In the genomic region with DNA sequence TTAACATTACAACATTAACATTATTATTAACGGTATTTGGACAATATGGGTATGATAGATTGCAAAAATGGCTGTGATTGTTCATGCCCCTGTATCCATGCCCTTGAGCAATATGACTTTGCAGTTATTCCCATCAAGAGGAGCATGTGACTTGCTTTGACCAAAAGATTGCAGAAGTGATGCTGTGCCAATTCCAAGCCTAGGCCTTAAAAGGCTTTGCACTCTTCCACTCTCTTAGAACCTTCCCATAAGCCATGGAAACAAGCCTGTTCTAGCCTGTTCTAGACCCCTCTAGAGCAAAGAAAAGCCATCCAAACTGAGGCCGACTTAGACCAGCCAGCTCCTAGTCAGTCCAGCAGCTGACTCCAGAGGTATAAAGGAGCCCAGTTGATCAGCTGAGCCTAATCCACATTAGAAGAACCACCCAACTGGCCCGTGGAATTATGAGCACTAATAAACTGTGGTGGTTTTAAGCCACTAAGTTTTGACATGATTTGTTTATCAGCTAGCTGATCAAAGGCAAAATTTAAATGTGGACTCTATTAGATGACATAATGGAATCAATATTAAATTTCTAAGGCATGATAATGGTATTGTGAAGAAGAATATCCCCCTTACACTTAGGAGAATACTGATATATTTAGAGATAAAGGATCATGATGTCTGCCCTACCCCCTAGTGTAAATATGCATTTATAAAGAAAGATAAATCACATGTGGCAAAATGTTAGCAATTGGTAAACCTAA, we compare ENCODE assay signal across 17 cellular contexts. TPM values are rescaled to one million over a fixed set of nuclear protein-coding genes. Genes with fewer than 3 reads are reported as not detected.
A peak's percentile ranks its signal among the peaks of the same experiment; 100 is the strongest.
DNase-seq lines count a peak whose midpoint lies in the region; ATAC-seq and TF ChIP-seq lines count a peak whose summit lies in the region.
"Had no signal": no experiment of that assay in that cellular context is flagged by ENCODE, and none has a peak within 500 bp of the region (broad histone marks: within the 10 kb centered on the region; RNA-seq: fewer than 3 reads in every experiment).

No MANE protein-coding gene starts in this region.

- H3K36me3 ChIP-seq in adrenal gland (replicated peaks in 1 of 2) = no peaks in the 10 kb centered on the region
- H3K36me3 ChIP-seq in gastroesophageal sphincter = no peaks in the 10 kb centered on the region

- 66 to 72% (median 70%) methylated on average over 3 of the region's 3 CpGs for WGBS in adrenal gland, 4 donors
- WGBS in gastroesophageal sphincter (ENCODE audit: low coverage in 1 of 2), 2 donors = 69 to 83% methylated on average over 2 of the region's 3 CpGs

- TF ChIP-seq POLR2A in adrenal gland (IDR thresholded peaks at IDR 0.05) = no peak
- no peak for TF ChIP-seq POLR2A in gastroesophageal sphincter (IDR thresholded peaks at IDR 0.05)

- H3K9me3 Mint-ChIP-seq in stimulated activated naive B cell treated with anti-CD40 and anti-IgM and Interleukin-4, amounts not matched to agents 10 μg/mL and 1 μg/mL and 100 μg/mL, for 72 hours = peaks cover 4 to 6% of the 10 kb centered on the region in 2 donors
- H3K9me3 Mint-ChIP-seq in WTC11 = no peaks in the 10 kb centered on the region
- H3K9me3 Mint-ChIP-seq: CD4-positive, CD25-positive, alpha-beta regulatory T cell; naive thymus-derived CD8-positive, alpha-beta T cell had no signal

- H3K4me1 ChIP-seq in adrenal gland (replicated peaks in 1 of 2) = peaks cover 26 to 38% of the 10 kb centered on the region in 2 donors
- peaks cover 0 to 45% (median 11%) of the 10 kb centered on the region in 3 donors for H3K4me1 ChIP-seq in gastroesophageal sphincter

- H3K27ac ChIP-seq in adrenal gland = peak overlapping the region in 3 of 5 donors; percentile 30 to 43 (median 39)
- H3K27ac ChIP-seq in gastroesophageal sphincter = peak overlapping the region in 1 of 4 donors; percentile 6
- H3K27ac ChIP-seq: PC-9 had no signal

- no peaks in the 10 kb centered on the region for H3K27me3 Mint-ChIP-seq in stimulated activated naive B cell treated with anti-CD40 and anti-IgM and Interleukin-4, amounts not matched to agents 10 μg/mL and 1 μg/mL and 100 μg/mL, for 72 hours
- no peaks in the 10 kb centered on the region; the same call in 1 of the 2 replicates for H3K27me3 Mint-ChIP-seq in WTC11 (ENCODE audit: low read depth)
- H3K27me3 Mint-ChIP-seq: CD4-positive, CD25-positive, alpha-beta regulatory T cell; naive thymus-derived CD8-positive, alpha-beta T cell had no signal

- peak overlapping the region; percentile 42 for H3K27ac Mint-ChIP-seq in stimulated activated naive B cell treated with anti-CD40 and anti-IgM and Interleukin-4, amounts not matched to agents 10 μg/mL and 1 μg/mL and 100 μg/mL, for 72 hours
- no peak overlapping the region for H3K27ac Mint-ChIP-seq in WTC11

- H3K27me3 ChIP-seq in adrenal gland = no peaks in the 10 kb centered on the region
- H3K27me3 ChIP-seq in gastroesophageal sphincter = no peaks in the 10 kb centered on the region

- H3K9me3 ChIP-seq in adrenal gland (replicated peaks in 1 of 3) = no peaks in the 10 kb centered on the region
- no peaks in the 10 kb centered on the region for H3K9me3 ChIP-seq in gastroesophageal sphincter

- H3K4me3 ChIP-seq in adrenal gland (no peak overlapping the region), gastroesophageal sphincter (no peak overlapping the region)
- H3K4me3 ChIP-seq: PC-9 had no signal

- intact Hi-C loops in adrenal gland (cut with DNase I) = loop anchor here in 1 of 2 donors (10.0 kb wide), 1 partner anchor 48 kb away; no protein-coding TSS in a partner anchor

- CTCF ChIA-PET in WTC11 (lab: Charles Lee) = no interaction called here

- peaks cover 23 to 29% of the 10 kb centered on the region in 2 donors for H3K36me3 Mint-ChIP-seq in stimulated activated naive B cell treated with anti-CD40 and anti-IgM and Interleukin-4, amounts not matched to agents 10 μg/mL and 1 μg/mL and 100 μg/mL, for 72 hours
- H3K36me3 Mint-ChIP-seq in WTC11 = no peaks in the 10 kb centered on the region

- TF ChIP-seq CTCF in adrenal gland (IDR thresholded peaks at IDR 0.05) = no peak
- TF ChIP-seq CTCF in gastroesophageal sphincter (IDR thresholded peaks at IDR 0.05) = no peak
- TF ChIP-seq CTCF in WTC11 (IDR thresholded peaks at IDR 0.05) = no peak

- ATAC-seq in gastroesophageal sphincter (peak; percentile 55), WTC11 (no peak), HG02884 (IDR thresholded peaks at IDR 0.05; ENCODE audit: unreplicated experiment) (no peak)
- ATAC-seq in stimulated activated naive B cell treated with anti-CD40 and anti-IgM and Interleukin-4, amounts not matched to agents 10 μg/mL and 1 μg/mL and 100 μg/mL, for 72 hours (replicated peaks) = no peak
- ATAC-seq: HepG2; naive thymus-derived CD8-positive, alpha-beta T cell had no signal

- TF ChIP-seq EP300 in gastroesophageal sphincter (IDR thresholded peaks at IDR 0.05) = no peak

- H3K4me3 Mint-ChIP-seq in stimulated activated naive B cell treated with anti-CD40 and anti-IgM and Interleukin-4, amounts not matched to agents 10 μg/mL and 1 μg/mL and 100 μg/mL, for 72 hours = no peak overlapping the region
- H3K4me3 Mint-ChIP-seq in WTC11 = no peak overlapping the region
- H3K4me3 Mint-ChIP-seq: CD4-positive, CD25-positive, alpha-beta regulatory T cell; naive thymus-derived CD8-positive, alpha-beta T cell had no signal

- DNase-seq in NCI-H146 (lab: John Stamatoyannopoulos, UW) = peak; percentile 23
- DNase-seq in adrenal gland = peak in 4 of 7 donors; percentile 37 to 62 (median 48)
- no peak for DNase-seq in stimulated activated naive B cell treated with anti-CD40 and anti-IgM and Interleukin-4, amounts not matched to agents 10 μg/mL and 1 μg/mL and 100 μg/mL, for 72 hours
- no peak for DNase-seq in WTC11 (ENCODE audit: low spot score)
- DNase-seq in NCI-H2081 treated with DMSO at 0.1 percent for 48 hours (lab: John Stamatoyannopoulos, UW) = no peak
- DNase-seq: activated CD4-positive, alpha-beta T cell treated with anti-CD3 and anti-CD28 coated beads, Interleukin-2, amount 50 U/mL, for 4 hours; CD4-positive, CD25-positive, alpha-beta regulatory T cell; dermis blood vessel endothelial cell; naive thymus-derived CD8-positive, alpha-beta T cell; NCI-H510A; PC-9; stimulated activated CD4-positive, alpha-beta T cell treated with anti-CD3 and anti-CD28 coated beads, Interleukin-4, amount 100 ng/mL, for 24 hours; stimulated activated naive CD4-positive, alpha-beta T cell; T-helper 2 cell had no signal

- POLR2A ChIA-PET in WTC11 (lab: Charles Lee) = no interaction called here

- peaks cover 37 to 80% of the 10 kb centered on the region in 2 donors for H3K4me1 Mint-ChIP-seq in stimulated activated naive B cell treated with anti-CD40 and anti-IgM and Interleukin-4, amounts not matched to agents 10 μg/mL and 1 μg/mL and 100 μg/mL, for 72 hours
- H3K4me1 Mint-ChIP-seq in WTC11 = peaks cover 21% of the 10 kb centered on the region

TF ChIP-seq in WTC11, 78 proteins besides CTCF, POLR2A, EP300 and RAD21 (continues in another document):
- TF ChIP-seq, protein P1, sequence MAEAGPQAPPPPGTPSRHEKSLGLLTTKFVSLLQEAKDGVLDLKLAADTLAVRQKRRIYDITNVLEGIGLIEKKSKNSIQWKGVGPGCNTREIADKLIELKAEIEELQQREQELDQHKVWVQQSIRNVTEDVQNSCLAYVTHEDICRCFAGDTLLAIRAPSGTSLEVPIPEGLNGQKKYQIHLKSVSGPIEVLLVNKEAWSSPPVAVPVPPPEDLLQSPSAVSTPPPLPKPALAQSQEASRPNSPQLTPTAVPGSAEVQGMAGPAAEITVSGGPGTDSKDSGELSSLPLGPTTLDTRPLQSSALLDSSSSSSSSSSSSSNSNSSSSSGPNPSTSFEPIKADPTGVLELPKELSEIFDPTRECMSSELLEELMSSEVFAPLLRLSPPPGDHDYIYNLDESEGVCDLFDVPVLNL (CRISPR knock-in tag; IDR thresholded peaks at IDR 0.05; ENCODE audit: borderline replicate concordance, low read depth) = no peak
- TF ChIP-seq FOXK1 (CRISPR knock-in tag; IDR thresholded peaks at IDR 0.05) (no peak), MLX (CRISPR knock-in tag; IDR thresholded peaks at IDR 0.05) (no peak), ZNF532 (CRISPR knock-in tag; IDR thresholded peaks at IDR 0.05; ENCODE audit: borderline replicate concordance) (no peak)

RNA-seq across cellular contexts. Expression of gene RAB30, which starts 28.6 kb away (rescaled TPM):
- total RNA-seq in adrenal gland = 10 to 100 TPM; 24.5 to 69.4 (median 43.1) TPM
- 10 to 100 TPM in 1 of 3 donors, 1 to 10 TPM in 2; 5.1 to 55.4 (median 5.4) TPM for polyA plus RNA-seq in adrenal gland
- total RNA-seq in gastroesophageal sphincter = 10 to 100 TPM; 18.7 to 36.6 (median 27.5) TPM
- 6.2 to 7.5 TPM (median 6.7 TPM) in 3 replicates for total RNA-seq in WTC11 (2021)

Comparison
In these comparisons a context has a peak if more than half of its experiments do, and no peak if none do; other contexts are left out.
1. DNase-seq: peak in NCI-H146 (single experiment) and adrenal gland (4 of 7); none in stimulated activated naive B cell treated with anti-CD40 and anti-IgM and Interleukin-4, amounts not matched to agents 10 μg/mL and 1 μg/mL and 100 μg/mL, for 72 hours (single experiment), WTC11 (single experiment) and NCI-H2081 treated with DMSO at 0.1 percent for 48 hours (single experiment).